Comparison of ENCODE assay signal across 23 cellular contexts in genomic region chr7:11959121-11959520, GRCh38.
"Had no signal": no experiment of that assay in that cellular context is flagged by ENCODE, and none has a peak within 500 bp of the region (broad histone marks: within the 10 kb centered on the region; RNA-seq: fewer than 3 reads in every experiment).

No MANE protein-coding gene starts in this region.

- H3K4me1 ChIP-seq: colonic mucosa, esophagus muscularis mucosa, foreskin keratinocyte, gastroesophageal sphincter, heart left ventricle, left lung had no signal

- H3K27ac ChIP-seq: colonic mucosa, esophagus muscularis mucosa, foreskin keratinocyte, gastroesophageal sphincter, heart left ventricle, hepatocyte, left lung had no signal

- H3K4me2 ChIP-seq: hepatocyte had no signal

- DNase-seq: colonic mucosa; cortex of kidney; effector CD8-positive, alpha-beta T cell; effector memory CD8-positive, alpha-beta T cell; foreskin keratinocyte; heart left ventricle; hypothalamus; left cardiac atrium; left lung; left ventricle myocardium superior; mammary epithelial cell; mesendoderm; midbrain had no signal

- H2AFZ ChIP-seq: hepatocyte had no signal

- H3K4me3 Mint-ChIP-seq: dendritic cell treated with granulocyte-macrophage colony-stimulating factor and Interleukin-4, amounts not matched to agents 40 ng/mL and 50 ng/mL, for 4 days; effector memory CD8-positive, alpha-beta T cell; memory B cell had no signal

- H3K4me1 Mint-ChIP-seq: memory B cell had no signal

- H3K79me2 ChIP-seq: hepatocyte had no signal

- H3K36me3 ChIP-seq: colonic mucosa, esophagus muscularis mucosa, gastroesophageal sphincter, heart left ventricle, left lung had no signal

- ATAC-seq: effector memory CD8-positive, alpha-beta T cell; foreskin keratinocyte; gastroesophageal sphincter; heart left ventricle; left cardiac atrium; left lung; left ventricle myocardium superior had no signal

- H3K27me3 ChIP-seq: colonic mucosa, esophagus muscularis mucosa, foreskin keratinocyte, gastroesophageal sphincter, heart left ventricle, hepatocyte, left lung had no signal

- H3K36me3 Mint-ChIP-seq: memory B cell had no signal

- H3K27me3 Mint-ChIP-seq: dendritic cell treated with granulocyte-macrophage colony-stimulating factor and Interleukin-4, amounts not matched to agents 40 ng/mL and 50 ng/mL, for 4 days; effector memory CD8-positive, alpha-beta T cell; memory B cell had no signal

- H3K27ac Mint-ChIP-seq: dendritic cell treated with granulocyte-macrophage colony-stimulating factor and Interleukin-4, amounts not matched to agents 40 ng/mL and 50 ng/mL, for 4 days; effector memory CD8-positive, alpha-beta T cell; memory B cell had no signal

- H3K9me3 Mint-ChIP-seq: effector memory CD8-positive, alpha-beta T cell had no signal

- H3K9me3 ChIP-seq: colonic mucosa, esophagus muscularis mucosa had no signal

- FAIRE-seq: endothelial cell of umbilical vein, frontal cortex, islet of Langerhans, keratinocyte had no signal

- H3K4me3 ChIP-seq: colonic mucosa, esophagus muscularis mucosa, gastroesophageal sphincter, heart left ventricle, hepatocyte, left lung, lung had no signal
